Comparison of ENCODE assay signal across 29 cellular contexts in the genomic region with DNA sequence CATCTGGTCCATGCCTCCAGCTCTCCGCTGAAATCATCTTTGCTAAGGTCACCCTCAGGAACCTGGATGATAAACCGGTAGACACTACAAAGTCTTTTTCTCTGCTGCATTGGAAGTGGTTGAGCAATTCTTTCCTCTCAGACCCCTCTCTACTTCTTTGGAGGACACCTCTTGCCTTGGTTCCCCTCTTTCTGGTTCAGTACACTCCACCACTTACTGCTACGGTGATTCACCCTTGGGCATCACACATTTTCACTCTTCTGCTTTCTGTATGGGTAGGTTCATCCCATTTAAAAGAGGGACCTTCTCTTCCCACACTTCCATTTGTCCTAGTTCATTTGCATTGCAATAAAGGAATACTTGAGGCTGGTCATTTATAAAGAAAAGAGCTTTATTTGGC.
"Had no signal": no experiment of that assay in that cellular context is flagged by ENCODE, and none has a peak within 500 bp of the region (broad histone marks: within the 10 kb centered on the region; RNA-seq: fewer than 3 reads in every experiment).

No MANE protein-coding gene starts in this region.

- H3K4me3 Mint-ChIP-seq: activated CD4-positive, alpha-beta memory T cell treated with anti-CD3 and anti-CD28 coated beads for 36 hours; activated CD4-positive, alpha-beta T cell treated with anti-CD3 and anti-CD28 coated beads, Interleukin-2, amount 10 ng/mL, durations not matched to agents 24 days and 14 days; activated naive CD4-positive, alpha-beta T cell treated with anti-CD3 and anti-CD28 coated beads, Interleukin-2, amount 10 ng/mL, durations not matched to agents 7 days and 5 days had no signal

- H3K27me3 ChIP-seq: gastroesophageal sphincter, testis, transverse colon, uterus had no signal

- ATAC-seq: activated CD4-positive, CD25-positive, alpha-beta regulatory T cell treated with anti-CD3 and anti-CD28 coated beads, Interleukin-2, amount 50 U/mL, for 24 hours; gastroesophageal sphincter; left cardiac atrium; natural killer cell treated with Interleukin-12 subunit alpha and Interleukin-12 subunit beta and Interleukin-15 and Interleukin-18, amount 100 ng/mL, for 72 hours; right cardiac atrium had no signal

- H3K27ac ChIP-seq: gastroesophageal sphincter, testis, transverse colon, VCaP had no signal

- H3K4me1 ChIP-seq: gastroesophageal sphincter, testis, uterus had no signal

- H3K9me3 ChIP-seq: gastroesophageal sphincter, testis, transverse colon, uterus had no signal

- H3K36me3 Mint-ChIP-seq: activated CD4-positive, alpha-beta memory T cell treated with anti-CD3 and anti-CD28 coated beads for 36 hours; natural killer cell treated with Interleukin-12 subunit alpha and Interleukin-12 subunit beta and Interleukin-15 and Interleukin-18, amount 100 ng/mL, for 72 hours had no signal

- H3K36me3 ChIP-seq: gastroesophageal sphincter, transverse colon, uterus had no signal

- H3K9me3 Mint-ChIP-seq: natural killer cell treated with Interleukin-12 subunit alpha and Interleukin-12 subunit beta and Interleukin-15 and Interleukin-18, amount 100 ng/mL, for 72 hours had no signal

- H3K27me3 Mint-ChIP-seq: activated CD4-positive, alpha-beta memory T cell treated with anti-CD3 and anti-CD28 coated beads for 36 hours had no signal

- DNase-seq: activated CD4-positive, alpha-beta memory T cell treated with anti-CD3 and anti-CD28 coated beads for 36 hours; activated CD4-positive, alpha-beta T cell treated with anti-CD3 and anti-CD28 coated beads, Interleukin-2, amount 10 ng/mL, durations not matched to agents 24 days and 14 days; activated CD8-positive, alpha-beta memory T cell treated with anti-CD3 and anti-CD28 coated beads, Interleukin-2, amount 50 U/mL, for 4 hours; activated gamma-delta T cell; activated naive CD4-positive, alpha-beta T cell treated with anti-CD3 and anti-CD28 coated beads, Interleukin-2, amount 10 ng/mL, durations not matched to agents 7 days and 5 days; activated T-cell treated with anti-CD3 and anti-CD28 coated beads, Interleukin-2, amount 50 U/mL, for 1 hour; amygdala; caudate nucleus; cortex of kidney; head of caudate nucleus; hippocampal formation; left cardiac atrium; mesenchymal stem cell; posterior cingulate gyrus; right cardiac atrium; stimulated activated CD4-positive, alpha-beta T cell treated with anti-CD3 and anti-CD28 coated beads, Interleukin-15, amount 100 ng/mL, for 24 hours; stimulated activated CD4-positive, alpha-beta T cell treated with anti-CD3 and anti-CD28 coated beads, Interleukin-2, amount 100 ng/mL, for 24 hours; stimulated activated naive CD4-positive, alpha-beta T cell treated with Interleukin-2 at 50 U/mL for 16 hours; T-helper 9 cell; testis; transverse colon; uterus had no signal

- H3K4me3 ChIP-seq: gastroesophageal sphincter, testis, transverse colon, uterus had no signal

- H3K27ac Mint-ChIP-seq: activated CD4-positive, alpha-beta memory T cell treated with anti-CD3 and anti-CD28 coated beads for 36 hours had no signal

- FAIRE-seq: endothelial cell of umbilical vein, keratinocyte, TTC549 had no signal
